1 cellular context compared by ENCODE assay signal in the genomic region with DNA sequence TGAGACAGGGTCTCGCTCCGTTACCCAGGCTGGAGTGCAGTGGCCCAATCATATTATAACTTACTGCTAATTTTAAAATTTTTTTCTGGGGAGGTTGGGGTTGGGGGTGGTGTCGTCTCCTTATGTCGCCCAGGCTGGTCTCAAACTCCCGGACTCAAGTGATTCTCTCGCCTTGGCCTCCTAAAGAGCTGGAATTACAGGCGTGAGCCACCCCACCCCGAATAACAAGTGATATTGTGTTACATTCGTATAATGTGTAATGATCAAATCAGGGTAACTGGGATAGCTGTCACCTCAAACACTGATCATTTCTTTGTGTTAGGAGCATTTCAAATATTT.
TF ChIP-seq lines count a peak whose summit lies in the region.

No MANE protein-coding gene starts in this region.

TF ChIP-seq in H1, 55 proteins besides CTCF, POLR2A, EP300 and RAD21:
- no peak for TF ChIP-seq ASH2L (IDR thresholded peaks at IDR 0.05; ENCODE audit: low read length)
- no peak for TF ChIP-seq BCL11A (IDR thresholded peaks at IDR 0.05; ENCODE audit: low read depth in 2 of 2, low read length in 2 of 2)
- TF ChIP-seq KDM1A (IDR thresholded peaks at IDR 0.05; ENCODE audit: borderline replicate concordance, low read length): no peak
- TF ChIP-seq EGR1 (IDR thresholded peaks at IDR 0.05; ENCODE audit: borderline replicate concordance, low read depth, low read length): no peak
- no peak for TF ChIP-seq RFX5 (IDR thresholded peaks at IDR 0.05; ENCODE audit: borderline replicate concordance, low read depth, low read length)
- no peak for TF ChIP-seq EZH2 (IDR thresholded peaks at IDR 0.05; ENCODE audit: low read depth, low read length, severe bottlenecking)
- no peak for TF ChIP-seq SIX5 (IDR thresholded peaks at IDR 0.05; ENCODE audit: low read depth, low read length)
- TF ChIP-seq BACH1 (IDR thresholded peaks at IDR 0.05; ENCODE audit: low read length): no peak
- no peak for TF ChIP-seq SUZ12 (IDR thresholded peaks at IDR 0.05; ENCODE audit: low read length)
- no peak for TF ChIP-seq GTF2F1 (IDR thresholded peaks at IDR 0.05; ENCODE audit: borderline replicate concordance, low read depth, low read length)
TF ChIP-seq in H1: peak in this region for 0.
